9 cellular contexts compared by ENCODE assay signal in genomic region chr14:22491683-22492483, GRCh38.
DNase-seq lines count a peak whose midpoint lies in the region; ATAC-seq and TF ChIP-seq lines count a peak whose summit lies in the region.
"Had no signal": no experiment of that assay in that cellular context is flagged by ENCODE, and none has a peak within 500 bp of the region (broad histone marks: within the 10 kb centered on the region; RNA-seq: fewer than 3 reads in every experiment).

No MANE protein-coding gene starts in this region.

- H3K9me3 Mint-ChIP-seq in natural killer cell (no peaks in the 10 kb centered on the region), endothelial cell (ENCODE audit: unreplicated experiment) (no peaks in the 10 kb centered on the region)

- H3K4me3 Mint-ChIP-seq in natural killer cell = peak overlapping the region; percentile 76
- H3K4me3 Mint-ChIP-seq in endothelial cell (ENCODE audit: unreplicated experiment) = no peak overlapping the region

- no peaks in the 10 kb centered on the region for H3K4me1 ChIP-seq in body of pancreas

- H3K4me3 ChIP-seq in body of pancreas = no peak overlapping the region

- H3K27me3 Mint-ChIP-seq in natural killer cell (ENCODE audit: low read depth in 2 of 2) (no peaks in the 10 kb centered on the region), endothelial cell (ENCODE audit: unreplicated experiment) (no peaks in the 10 kb centered on the region)

- H3K27ac ChIP-seq in body of pancreas = no peak overlapping the region

- ATAC-seq in GM18511 (IDR thresholded peaks at IDR 0.05; ENCODE audit: unreplicated experiment) (peak; percentile 37), GM21619 (IDR thresholded peaks at IDR 0.05; ENCODE audit: unreplicated experiment) (peak; percentile 38), natural killer cell (peak; percentile 78 to 95 (median 82)), body of pancreas (no peak)

- no peak for TF ChIP-seq POLR2A in body of pancreas (IDR thresholded peaks at IDR 0.05)

- H3K36me3 Mint-ChIP-seq in natural killer cell (no peaks in the 10 kb centered on the region), endothelial cell (ENCODE audit: low read depth, unreplicated experiment) (no peaks in the 10 kb centered on the region)

- DNase-seq in T-helper 22 cell (ENCODE audit: low read depth) (peak; percentile 43), natural killer cell (peak; percentile 47), endothelial cell (ENCODE audit: low spot score) (no peak), body of pancreas (no peak), NCI-H2107 (lab: John Stamatoyannopoulos, UW) (no peak)
- DNase-seq: foreskin fibroblast, NCI-H187 had no signal

- intact Hi-C loops in natural killer cell (cut with micrococcal nuclease) = loop anchor here (1.0 to 2.0 kb wide), 2 partner anchors 15 to 64 kb away; no protein-coding TSS in a partner anchor
- intact Hi-C loops in body of pancreas (cut with DNase I) = no loop called here

- whole genome bisulfite sequencing in body of pancreas, 2 donors = 62 to 69% methylated on average over 10 of the region's 10 CpGs

- H3K27ac Mint-ChIP-seq in natural killer cell (peak overlapping the region; percentile 80 to 89), endothelial cell (ENCODE audit: unreplicated experiment) (no peak overlapping the region)

- no peaks in the 10 kb centered on the region for H3K27me3 ChIP-seq in body of pancreas

- H3K36me3 ChIP-seq in body of pancreas (replicated peaks in 1 of 2; ENCODE audit: insufficient read depth in 1 of 2, low read depth in 2 of 2) = no peaks in the 10 kb centered on the region

- TF ChIP-seq CTCF in natural killer cell (IDR thresholded peaks at IDR 0.05) = no peak
- TF ChIP-seq CTCF in endothelial cell (IDR thresholded peaks at IDR 0.05; ENCODE audit: unreplicated experiment) = no peak
- no peak for TF ChIP-seq CTCF in body of pancreas (IDR thresholded peaks at IDR 0.05)

- H3K9me3 ChIP-seq in body of pancreas = no peaks in the 10 kb centered on the region

- H3K4me1 Mint-ChIP-seq in natural killer cell (peaks cover 82 to 83% of the 10 kb centered on the region in 2 donors), endothelial cell (ENCODE audit: unreplicated experiment) (peaks cover 84% of the 10 kb centered on the region)

Comparison
In these comparisons a context has a peak if more than half of its experiments do, and no peak if none do; other contexts are left out.
1. DNase-seq: peak in T-helper 22 cell (single experiment) and natural killer cell (single experiment); none in endothelial cell (single experiment), body of pancreas (0 of 4) and NCI-H2107 (single experiment).